11 cellular contexts compared by ENCODE assay signal in genomic region chr19:15298847-15299567, GRCh38. TPM values are rescaled to one million over a fixed set of nuclear protein-coding genes. Genes with fewer than 3 reads are reported as not detected.
DNase-seq lines count a peak whose midpoint lies in the region; ATAC-seq and TF ChIP-seq lines count a peak whose summit lies in the region.
"Had no signal": no experiment of that assay in that cellular context is flagged by ENCODE, and none has a peak within 500 bp of the region (broad histone marks: within the 10 kb centered on the region; RNA-seq: fewer than 3 reads in every experiment).

No MANE protein-coding gene starts in this region.

- peaks cover 49% of the 10 kb centered on the region for H3K4me1 ChIP-seq in HEK293 (ENCODE audit: control insufficient read depth, insufficient read depth, low read length)

- H3K27me3 Mint-ChIP-seq in MCF 10A (ENCODE audit: insufficient read depth, unreplicated experiment) (no peaks in the 10 kb centered on the region), natural killer cell (ENCODE audit: low read depth in 2 of 2) (no peaks in the 10 kb centered on the region)

- H3K27ac Mint-ChIP-seq in MCF 10A (ENCODE audit: low read depth, unreplicated experiment) = peak overlapping the region; percentile 87
- peak overlapping the region; percentile 14 to 82 for H3K27ac Mint-ChIP-seq in natural killer cell

- TF ChIP-seq CTCF in AG04450 (IDR thresholded peaks at IDR 0.05; ENCODE audit: low read depth, low read length) = no peak
- TF ChIP-seq CTCF in HEK293 (tag by site-specific recombination; IDR thresholded peaks at IDR 0.05) = no peak
- no peak for TF ChIP-seq CTCF in MCF 10A (IDR thresholded peaks at IDR 0.05; ENCODE audit: unreplicated experiment)
- TF ChIP-seq CTCF in natural killer cell (IDR thresholded peaks at IDR 0.05) = no peak

- no peaks in the 10 kb centered on the region for H3K27me3 ChIP-seq in AG04450 (ENCODE audit: control insufficient read depth, insufficient read depth, low read length)

- no peak overlapping the region for H3K4me3 ChIP-seq in AG04450 (ENCODE audit: low read depth, low read length)
- H3K4me3 ChIP-seq in HEK293 (ENCODE audit: low read depth, low read length) = no peak overlapping the region
- H3K4me3 ChIP-seq: lung had no signal

- CTCF ChIA-PET in AG04450 (lab: Charles Lee) (interaction anchor here (0.7 to 1.9 kb wide), 4 partner anchors 11 to 125 kb away, joined by 3 to 4 read pairs (median 3); no protein-coding TSS in a partner anchor), HEK293 (lab: Yijun Ruan, JAX) (interaction anchor here (0.7 to 1.0 kb wide), 2 partner anchors 16 to 405 kb away, joined by 3 read pairs; no protein-coding TSS in a partner anchor), MCF 10A (lab: Yijun Ruan, JAX) (interaction anchor here (0.6 to 1.4 kb wide), 6 partner anchors 9 to 94 kb away, joined by 3 to 4 read pairs (median 3); no protein-coding TSS in a partner anchor)

- no peak for DNase-seq in AG04450 (ENCODE audit: low read depth, low spot score)
- no peak for DNase-seq in MCF 10A (ENCODE audit: unreplicated experiment)
- no peak for DNase-seq in natural killer cell
- no peak for DNase-seq in SIG-M5 (lab: John Stamatoyannopoulos, UW)
- no peak for DNase-seq in NCI-H526 treated with DMSO at 0.1 percent for 48 hours (lab: John Stamatoyannopoulos, UW)
- no peak for DNase-seq in stimulated activated naive CD4-positive, alpha-beta T cell treated with Interleukin-2 at 50 U/mL for 16 hours (lab: John Stamatoyannopoulos, UW)
- DNase-seq: NCI-H524; stimulated activated CD4-positive, alpha-beta T cell treated with anti-CD3 and anti-CD28 coated beads, Interleukin-15, amount 100 ng/mL, for 24 hours had no signal

- peak overlapping the region; percentile 32 for H3K4me3 Mint-ChIP-seq in MCF 10A (ENCODE audit: unreplicated experiment)
- peak overlapping the region; percentile 17 for H3K4me3 Mint-ChIP-seq in natural killer cell

- intact Hi-C loops in MCF 10A (cut with micrococcal nuclease) = no loop called here
- intact Hi-C loops in natural killer cell (cut with micrococcal nuclease) = no loop called here

- H3K9me3 ChIP-seq in AG04450 (ENCODE audit: control insufficient read depth, insufficient read depth, low read length) (no peaks in the 10 kb centered on the region), HEK293 (ENCODE audit: control insufficient read depth, insufficient read depth, low read depth, low read length) (no peaks in the 10 kb centered on the region)

- H3K36me3 Mint-ChIP-seq in MCF 10A (ENCODE audit: insufficient read depth, unreplicated experiment) (peaks cover 30% of the 10 kb centered on the region), natural killer cell (no peaks in the 10 kb centered on the region)

- H3K9me3 Mint-ChIP-seq in MCF 10A (ENCODE audit: unreplicated experiment) (no peaks in the 10 kb centered on the region), natural killer cell (no peaks in the 10 kb centered on the region)

- no TSS peak for BruUV-seq in MCF 10A (replicated peaks; lab: Mats Ljungman, UMichigan)

- POLR2A ChIA-PET in AG04450 (lab: Yijun Ruan, JAX) = interaction anchor here (0.8 kb wide), 1 partner anchor 18 kb away, joined by 3 read pairs; no protein-coding TSS in a partner anchor
- POLR2A ChIA-PET in HEK293 (lab: Yijun Ruan, JAX) = interaction anchor here (0.6 kb wide), 3 partner anchors 19 to 72 kb away, joined by 3 read pairs; no protein-coding TSS in a partner anchor
- POLR2A ChIA-PET in MCF 10A (lab: Yijun Ruan, JAX) = interaction anchor here (0.6 to 4.5 kb wide), 7 partner anchors 16 to 918 kb away, joined by 3 to 50 read pairs (median 7); partner anchors contain the start of genes ADGRE5, AKAP8 and BRD4

- H3K4me1 Mint-ChIP-seq in MCF 10A (ENCODE audit: insufficient read depth, unreplicated experiment) = peaks cover 62% of the 10 kb centered on the region
- peaks cover 83 to 92% of the 10 kb centered on the region in 2 donors for H3K4me1 Mint-ChIP-seq in natural killer cell

- peak overlapping the region; percentile 68 for H3K27ac ChIP-seq in AG04450 (ENCODE audit: low read depth, low read length)
- H3K27ac ChIP-seq in HEK293 (ENCODE audit: extremely low read depth, low read depth, low read length) = peak overlapping the region; percentile 12; the same call in 1 of the 2 replicates

- ATAC-seq in natural killer cell = no peak
- ATAC-seq in HG02973 (IDR thresholded peaks at IDR 0.05; ENCODE audit: unreplicated experiment) = no peak

- H3K36me3 ChIP-seq in HEK293 (ENCODE audit: control insufficient read depth in 2 of 2, insufficient read depth in 1 of 2, low read length in 2 of 2) = peaks cover 0 to 10% of the 10 kb centered on the region in 2 experiments; a peak in 2 of 3 replicates

TF ChIP-seq in HEK293, 187 proteins besides CTCF, POLR2A, EP300 and RAD21:
- no peak for TF ChIP-seq ZNF830 (tag by site-specific recombination; IDR thresholded peaks at IDR 0.05; ENCODE audit: low read depth)
- 0 out of 2 replicates have a peak, but pooled peaks have one; percentile 27 for TF ChIP-seq ZBTB20 (tag by site-specific recombination; IDR thresholded peaks at IDR 0.05)
TF ChIP-seq in HEK293: peak in this region for 1.

RNA-seq across cellular contexts. Expression of gene BRD4, which starts 33.3 kb away (rescaled TPM):
- 7.8 and 11.5 TPM in 2 replicates for polyA plus RNA-seq in AG04450 (2011; rRNA removed)
- polyA minus RNA-seq in AG04450 (2011; rRNA and poly(A)+ RNA removed) = 29.6 and 47.3 TPM in 2 replicates
- total RNA-seq in MCF 10A (2022) (167 and 189 TPM in 2 replicates), natural killer cell (100 to 1,000 TPM in 1 of 3 donors, 10 to 100 TPM in 2; 91.9 to 116 (median 98.3) TPM)
